ENCODE assay signal across 8 cellular contexts in genomic region chr16:20901441-20902112, GRCh38. TPM values are rescaled to one million over a fixed set of nuclear protein-coding genes. Genes with fewer than 3 reads are reported as not detected.
A peak's percentile ranks its signal among the peaks of the same experiment; 100 is the strongest.
DNase-seq lines count a peak whose midpoint lies in the region; ATAC-seq, FAIRE-seq and TF ChIP-seq lines count a peak whose summit lies in the region.

No MANE protein-coding gene starts in this region.

- H3K4me1 Mint-ChIP-seq in central memory CD8-positive, alpha-beta T cell, result peaks cover 75% of the 10 kb centered on the region

- H3K4me3 ChIP-seq in HUES6 (ENCODE audit: low read depth, low read length) (peak overlapping the region; percentile 92), keratinocyte (ENCODE audit: control insufficient read depth in 2 of 3, extremely low read depth in 1 of 3, insufficient read depth in 2 of 3, low read depth in 1 of 3, low read length in 3 of 3) (peak overlapping the region; percentile 70 to 86 (median 83)), small intestine (ENCODE audit: low read depth in 1 of 2, low read length in 2 of 2) (peak overlapping the region; percentile 81 to 89)

- peak overlapping the region; percentile 91 for H3K4me3 Mint-ChIP-seq in central memory CD8-positive, alpha-beta T cell

- peak; percentile 23 for FAIRE-seq in keratinocyte (lab: Jason Lieb, UNC)
- no peak for FAIRE-seq in small intestine (lab: Jason Lieb, UNC)

- 16 to 26% (median 23%) methylated on average over 27 of the region's 27 CpGs for WGBS in small intestine, 3 donors

- DNase-seq in activated CD4-positive, alpha-beta T cell treated with anti-CD3 and anti-CD28 coated beads for 1 hour, result peak; percentile 9
- DNase-seq in activated CD4-positive, alpha-beta T cell treated with anti-CD3 and anti-CD28 coated beads, Interleukin-2, amount 50 U/mL, for 4 hours, result no peak
- DNase-seq in central memory CD8-positive, alpha-beta T cell (ENCODE audit: low spot score in 2 of 2), result peak in 1 of 2 donors; percentile 10
- DNase-seq in keratinocyte (ENCODE audit: low read depth, low spot score), result no peak
- peak; percentile 42 for DNase-seq in small intestine

- H3K9me3 ChIP-seq in HUES6 (ENCODE audit: control insufficient read depth, insufficient read depth, low read depth, low read length) (no peaks in the 10 kb centered on the region), keratinocyte (ENCODE audit: control insufficient read depth, low read depth, low read length) (no peaks in the 10 kb centered on the region), small intestine (ENCODE audit: control insufficient read depth, low read depth) (no peaks in the 10 kb centered on the region)

- peaks cover 26% of the 10 kb centered on the region for H3K36me3 Mint-ChIP-seq in central memory CD8-positive, alpha-beta T cell (ENCODE audit: insufficient read depth)

- peak overlapping the region; percentile 16 for H2AFZ ChIP-seq in keratinocyte (ENCODE audit: control insufficient read depth, low read length)

- H3K9me1 ChIP-seq in keratinocyte (ENCODE audit: control insufficient read depth, extremely low read depth, insufficient read depth, low read length), result peaks cover 3% of the 10 kb centered on the region

- peak overlapping the region; percentile 99 for H3K27ac Mint-ChIP-seq in central memory CD8-positive, alpha-beta T cell (ENCODE audit: low read depth)

- no peaks in the 10 kb centered on the region for H4K20me1 ChIP-seq in keratinocyte (ENCODE audit: control insufficient read depth, extremely low read depth, insufficient read depth, low read length)

- H3K4me1 ChIP-seq in HUES6 (ENCODE audit: control insufficient read depth, insufficient read depth, low read length) (peaks cover 14% of the 10 kb centered on the region; the same call in 1 of the 2 replicates), keratinocyte (ENCODE audit: control insufficient read depth, extremely low read depth, insufficient read depth, low read length) (peaks cover 72% of the 10 kb centered on the region), small intestine (ENCODE audit: control insufficient read depth in 2 of 2, insufficient read depth in 1 of 2, low read depth in 1 of 2, low read length in 1 of 2) (peaks cover 2 to 41% of the 10 kb centered on the region in 2 donors)

- H3K4me2 ChIP-seq in keratinocyte (ENCODE audit: control insufficient read depth, extremely low read depth, insufficient read depth, low read depth, low read length), result peak overlapping the region; percentile 76

- H3K27me3 ChIP-seq in HUES6 (ENCODE audit: control insufficient read depth, insufficient read depth, low read length) (no peaks in the 10 kb centered on the region), keratinocyte (ENCODE audit: control insufficient read depth, extremely low read depth, insufficient read depth, low read length) (no peaks in the 10 kb centered on the region), small intestine (ENCODE audit: control insufficient read depth in 2 of 2, insufficient read depth in 2 of 2, low read length in 2 of 2) (no peaks in the 10 kb centered on the region)

- no peak for TF ChIP-seq CTCF in keratinocyte (optimal IDR thresholded peaks at IDR 0.05 in 1 of 3, IDR thresholded peaks at IDR 0.05 in 1 of 3, conservative IDR thresholded peaks at IDR 0.05 in 1 of 3; ENCODE audit: extremely low read depth in 1 of 3, insufficient read depth in 2 of 3, low read length in 3 of 3)

- peak; percentile 49 for ATAC-seq in SK-N-SH treated with all-trans-retinoic acid at 6 μM for 48 hours
- ATAC-seq in central memory CD8-positive, alpha-beta T cell (replicated peaks; ENCODE audit: extremely low read depth, poor library complexity, severe bottlenecking), result no peak
- ATAC-seq in GM21526 (IDR thresholded peaks at IDR 0.05; ENCODE audit: low FRiP score, unreplicated experiment), result no peak

- H3K9ac ChIP-seq in HUES6 (ENCODE audit: low read length), result peak overlapping the region; percentile 100
- peak overlapping the region; percentile 97 for H3K9ac ChIP-seq in keratinocyte (ENCODE audit: control insufficient read depth, extremely low read depth, insufficient read depth, low read length)

- dilution Hi-C loops in keratinocyte (cut with MboI; ENCODE audit: extremely low pct_ligation_motif_present, low sequenced_read_pairs), result no loop called here

- H3K27ac ChIP-seq in HUES6 (ENCODE audit: low read depth, low read length) (peak overlapping the region; percentile 100), keratinocyte (ENCODE audit: control insufficient read depth, insufficient read depth, low read length) (peak overlapping the region; percentile 98), small intestine (ENCODE audit: low read depth in 1 of 2, low read length in 1 of 2) (peak overlapping the region; percentile 88 to 99)

- no peaks in the 10 kb centered on the region for H3K27me3 Mint-ChIP-seq in central memory CD8-positive, alpha-beta T cell

- peaks cover 45% of the 10 kb centered on the region for H3K79me2 ChIP-seq in keratinocyte (ENCODE audit: control insufficient read depth, insufficient read depth, low read length)

- H3K36me3 ChIP-seq in HUES6 (ENCODE audit: control insufficient read depth, insufficient read depth, low read length) (peaks cover 7% of the 10 kb centered on the region; the same call in 1 of the 2 replicates), keratinocyte (ENCODE audit: control insufficient read depth in 2 of 2, extremely low read depth in 1 of 2, insufficient read depth in 2 of 2, low read length in 2 of 2) (peaks cover 0 to 7% of the 10 kb centered on the region in 2 experiments), small intestine (ENCODE audit: control insufficient read depth in 2 of 2, insufficient read depth in 2 of 2, low read length in 2 of 2) (no peaks in the 10 kb centered on the region)

- no peaks in the 10 kb centered on the region for H3K9me3 Mint-ChIP-seq in central memory CD8-positive, alpha-beta T cell

TF ChIP-seq in SK-N-SH treated with all-trans-retinoic acid at 6 μM for 48 hours, 23 proteins besides CTCF, POLR2A, EP300 and RAD21:
- TF ChIP-seq TCF4 (CRISPR knock-in tag; IDR thresholded peaks at IDR 0.05; ENCODE audit: borderline replicate concordance) (peak; percentile 20; the same call in 1 of the 2 replicates), OSR1 (CRISPR knock-in tag; IDR thresholded peaks at IDR 0.05) (no peak), POU6F1 (CRISPR knock-in tag; IDR thresholded peaks at IDR 0.05; ENCODE audit: borderline replicate concordance, low read depth) (no peak), ZNF565 (CRISPR knock-in tag; conservative IDR thresholded peaks at IDR 0.05; ENCODE audit: low read depth) (0 out of 2 replicates have a peak, but pooled peaks have one; percentile 23)
TF ChIP-seq in SK-N-SH treated with all-trans-retinoic acid at 6 μM for 48 hours: peak in this region for 2.

RNA-seq across cellular contexts. Expression of gene LYRM1, which starts 1.0 kb away (rescaled TPM):
- polyA plus RNA-seq in keratinocyte (13.1 to 27.1 TPM (median 21.7 TPM) in 3 replicates), small intestine (10 to 100 TPM; 18.1 to 53.0 (median 37.6) TPM)
- polyA plus RNA-seq in keratinocyte (2011; ENCODE audit: low read depth), result 13.0 TPM
- polyA plus RNA-seq in keratinocyte (2011; cell fraction: cytosol; rRNA removed), result 19.7 and 28.4 TPM in 2 replicates
- polyA plus RNA-seq in keratinocyte (2011; cell fraction: nucleus; rRNA removed), result 6.4 and 10.7 TPM in 2 replicates
- 22.6 and 25.4 TPM in 2 replicates for polyA plus RNA-seq in keratinocyte (2012; ENCODE audit: low replicate concordance)
- polyA minus RNA-seq in keratinocyte, result 2.3 to 12.0 TPM (median 5.1 TPM) in 3 replicates
- 16.9 TPM for polyA minus RNA-seq in keratinocyte (2011; cell fraction: cytosol; rRNA and poly(A)+ RNA removed)
- 0.85 and 1.8 TPM in 2 replicates for polyA minus RNA-seq in keratinocyte (2011; cell fraction: nucleus; rRNA and poly(A)+ RNA removed)

RNA-seq across cellular contexts. Expression of gene DCUN1D3, which starts 1.4 kb away (rescaled TPM):
- polyA plus RNA-seq in keratinocyte, result 8.0 to 10.0 TPM (median 9.4 TPM) in 3 replicates
- 14.8 TPM for polyA plus RNA-seq in keratinocyte (2011; ENCODE audit: low read depth)
- 7.1 and 9.8 TPM in 2 replicates for polyA plus RNA-seq in keratinocyte (2011; cell fraction: cytosol; rRNA removed)
- 12.2 and 15.4 TPM in 2 replicates for polyA plus RNA-seq in keratinocyte (2011; cell fraction: nucleus; rRNA removed)
- 11.5 and 28.0 TPM in 2 replicates for polyA plus RNA-seq in keratinocyte (2012; ENCODE audit: low replicate concordance)
- 18.5 to 29.4 TPM (median 27.1 TPM) in 3 replicates for polyA minus RNA-seq in keratinocyte
- 14.8 TPM for polyA minus RNA-seq in keratinocyte (2011; cell fraction: cytosol; rRNA and poly(A)+ RNA removed)
- polyA minus RNA-seq in keratinocyte (2011; cell fraction: nucleus; rRNA and poly(A)+ RNA removed), result 13.1 and 21.9 TPM in 2 replicates
- polyA plus RNA-seq in small intestine, result 1 to 10 TPM; 1.6 to 4.8 (median 2.7) TPM

Comparison
In these comparisons a context has a peak if more than half of its experiments do, and no peak if none do; other contexts are left out.
1. DNase-seq: peak in activated CD4-positive, alpha-beta T cell treated with anti-CD3 and anti-CD28 coated beads for 1 hour (single experiment) and small intestine (single experiment); none in activated CD4-positive, alpha-beta T cell treated with anti-CD3 and anti-CD28 coated beads, Interleukin-2, amount 50 U/mL, for 4 hours (0 of 2) and keratinocyte (single experiment).
2. Peak in every context shown above with its lines, with median percentiles within 50 percentile points of each other: H3K27ac ChIP-seq and H3K4me3 ChIP-seq.